In the genomic region with DNA sequence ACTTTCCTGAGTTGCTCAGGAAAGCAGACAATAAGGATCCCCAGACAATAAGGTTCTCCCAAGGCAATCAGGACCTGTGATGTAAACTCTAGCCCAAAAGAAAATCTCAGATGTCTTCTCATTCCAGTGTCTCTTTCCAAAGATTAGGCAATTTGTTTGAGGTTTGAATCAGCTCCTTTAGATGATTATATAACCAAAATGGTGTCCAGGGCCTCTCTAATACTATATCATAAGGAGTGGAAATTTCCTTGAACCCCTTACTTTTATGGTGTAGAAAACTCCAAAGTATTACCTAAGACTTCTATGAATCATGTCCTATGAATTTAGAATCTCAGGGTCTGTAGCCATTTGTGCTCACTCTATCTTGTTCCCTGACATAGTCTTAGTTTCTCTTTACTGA, we compare ENCODE assay signal across 31 cellular contexts.
DNase-seq lines count a peak whose midpoint lies in the region; ATAC-seq, FAIRE-seq and TF ChIP-seq lines count a peak whose summit lies in the region.
"Had no signal": no experiment of that assay in that cellular context is flagged by ENCODE, and none has a peak within 500 bp of the region (broad histone marks: within the 10 kb centered on the region; RNA-seq: fewer than 3 reads in every experiment).

No MANE protein-coding gene starts in this region.

- H3K9ac ChIP-seq in adipocyte (ENCODE audit: low read length): no peak overlapping the region
- H3K9ac ChIP-seq: KMS-11, SK-N-SH had no signal

- POLR2A ChIA-PET in A549 (lab: Yijun Ruan, JAX): no interaction called here

- H3K27me3 ChIP-seq in adipocyte (replicated peaks; ENCODE audit: control insufficient read depth, insufficient read depth, low read length) (no peaks in the 10 kb centered on the region), pancreas (no peaks in the 10 kb centered on the region)
- H3K27me3 ChIP-seq: gastroesophageal sphincter, thyroid gland had no signal

- no peak for ATAC-seq in A549
- ATAC-seq in pancreas: no peak
- ATAC-seq: CD8-positive, alpha-beta T cell; gastroesophageal sphincter; HCT116; left ventricle myocardium superior; stimulated activated naive CD8-positive, alpha-beta T cell treated with anti-CD3 and anti-CD28 coated beads, Interleukin-15, amount 100 ng/mL, for 72 hours had no signal

- no peak for TF ChIP-seq EP300 in A549 (IDR thresholded peaks at IDR 0.05)

- H3K4me3 ChIP-seq in A549 (no peak overlapping the region), adipocyte (ENCODE audit: low read length) (no peak overlapping the region), fibroblast of the aortic adventitia (ENCODE audit: low read depth, low read length) (no peak overlapping the region), pancreas (no peak overlapping the region)
- H3K4me3 ChIP-seq: gastroesophageal sphincter, skin epidermis, thyroid gland had no signal

- H3K4me1 ChIP-seq in A549 (0 out of 3 replicates have a peak, but pooled peaks cover 7% of the 10 kb centered on the region), adipocyte (ENCODE audit: control insufficient read depth, insufficient read depth, low read length) (peaks cover 52% of the 10 kb centered on the region), pancreas (no peaks in the 10 kb centered on the region)
- H3K4me1 ChIP-seq: thyroid gland had no signal

- no peak for DNase-seq in A549 (ENCODE audit: low read depth in 1 of 2, low spot score in 1 of 2)
- peak; percentile 79 for DNase-seq in HCEC 1CT
- DNase-seq in adipocyte (ENCODE audit: low read depth): peak; percentile 40
- peak; percentile 77 for DNase-seq in fibroblast of the aortic adventitia (ENCODE audit: low read depth)
- no peak for DNase-seq in NCI-H510A (lab: John Stamatoyannopoulos, UW)
- DNase-seq in activated gamma-delta T cell treated with Interleukin-2 at 50 U/mL for 16 hours: no peak
- DNase-seq in pancreas: no peak
- no peak for DNase-seq in immature natural killer cell
- DNase-seq: 8988T; activated CD4-positive, alpha-beta memory T cell treated with anti-CD3 and anti-CD28 coated beads, Interleukin-2, amount 10 ng/mL, durations not matched to agents 7 days and 5 days; activated CD4-positive, alpha-beta T cell treated with anti-CD3 and anti-CD28 coated beads for 1 hour; activated naive CD8-positive, alpha-beta T cell treated with anti-CD3 and anti-CD28 coated beads, Interleukin-2, amount 10 ng/mL, durations not matched to agents 7 days and 5 days; CD8-positive, alpha-beta T cell; DMS 273 treated with DMSO at 0.1 percent for 48 hours; effector CD4-positive, alpha-beta T cell; hypothalamus; left ventricle myocardium superior; naive B cell; NCI-H1436 treated with DMSO at 0.1 percent for 48 hours; NCI-H2107; NCI-H446; SK-N-SH; stimulated activated CD8-positive, alpha-beta memory T cell treated with anti-CD3 and anti-CD28 coated beads, Interleukin-4, amount 100 ng/mL, for 48 hours; stimulated activated naive CD8-positive, alpha-beta T cell treated with anti-CD3 and anti-CD28 coated beads, Interleukin-15, amount 100 ng/mL, for 72 hours; thyroid gland had no signal

- TF ChIP-seq POLR2A in A549 (IDR thresholded peaks at IDR 0.05; ENCODE audit: low read length): no peak

- H3K36me3 ChIP-seq in adipocyte (ENCODE audit: control insufficient read depth, insufficient read depth, low read length, severe bottlenecking): no peaks in the 10 kb centered on the region
- H3K36me3 ChIP-seq in pancreas: no peaks in the 10 kb centered on the region
- H3K36me3 ChIP-seq: gastroesophageal sphincter, thyroid gland had no signal

- H3K27ac Mint-ChIP-seq in immature natural killer cell: no peak overlapping the region
- H3K27ac Mint-ChIP-seq: activated CD4-positive, alpha-beta memory T cell treated with anti-CD3 and anti-CD28 coated beads, Interleukin-2, amount 10 ng/mL, durations not matched to agents 7 days and 5 days; activated naive CD8-positive, alpha-beta T cell treated with anti-CD3 and anti-CD28 coated beads, Interleukin-2, amount 10 ng/mL, durations not matched to agents 7 days and 5 days; B cell; CD8-positive, alpha-beta T cell; stimulated activated naive CD8-positive, alpha-beta T cell treated with anti-CD3 and anti-CD28 coated beads, Interleukin-15, amount 100 ng/mL, for 72 hours; T-helper 1 cell treated with Interleukin-12 subunit alpha and Interleukin-12 subunit beta and Interleukin-4 antibody, amounts not matched to agents 30 μg/mL and 1 μg/mL, for 36 hours had no signal

- CTCF ChIA-PET in A549 (lab: Yijun Ruan, JAX): interaction anchor here (0.8 kb wide), 1 partner anchor 31 kb away, joined by 3 read pairs; no protein-coding TSS in a partner anchor

- intact Hi-C loops in pancreas (cut with DNase I): no loop called here

- H3K27me3 Mint-ChIP-seq in immature natural killer cell (ENCODE audit: low read depth in 3 of 3): peaks cover 1 to 17% (median 7%) of the 10 kb centered on the region in 3 donors
- H3K27me3 Mint-ChIP-seq: stimulated activated naive CD8-positive, alpha-beta T cell treated with anti-CD3 and anti-CD28 coated beads, Interleukin-15, amount 100 ng/mL, for 72 hours had no signal

- FAIRE-seq in A549 (lab: Jason Lieb, UNC) (no peak), pancreas (lab: Jason Lieb, UNC) (no peak)

- H3K9me3 ChIP-seq in A549 (no peaks in the 10 kb centered on the region), adipocyte (ENCODE audit: control insufficient read depth, low read length) (no peaks in the 10 kb centered on the region), pancreas (no peaks in the 10 kb centered on the region)
- H3K9me3 ChIP-seq: gastroesophageal sphincter, SK-N-SH, thyroid gland had no signal

- TF ChIP-seq CTCF in A549 (IDR thresholded peaks at IDR 0.05) (no peak), fibroblast of the aortic adventitia (IDR thresholded peaks at IDR 0.05; ENCODE audit: insufficient read depth, low read length) (no peak), pancreas (IDR thresholded peaks at IDR 0.05) (no peak)

- no peak for TF ChIP-seq RAD21 in A549 (conservative IDR thresholded peaks at IDR 0.05 in 1 of 2, IDR thresholded peaks at IDR 0.05 in 1 of 2)

- H3K4me1 Mint-ChIP-seq in immature natural killer cell: no peaks in the 10 kb centered on the region
- H3K4me1 Mint-ChIP-seq: activated CD4-positive, alpha-beta memory T cell treated with anti-CD3 and anti-CD28 coated beads, Interleukin-2, amount 10 ng/mL, durations not matched to agents 7 days and 5 days; B cell; naive B cell; stimulated activated naive CD8-positive, alpha-beta T cell treated with anti-CD3 and anti-CD28 coated beads, Interleukin-15, amount 100 ng/mL, for 72 hours had no signal

- no peaks in the 10 kb centered on the region for H3K9me3 Mint-ChIP-seq in immature natural killer cell
- H3K9me3 Mint-ChIP-seq: activated CD4-positive, alpha-beta memory T cell treated with anti-CD3 and anti-CD28 coated beads, Interleukin-2, amount 10 ng/mL, durations not matched to agents 7 days and 5 days; activated naive CD8-positive, alpha-beta T cell treated with anti-CD3 and anti-CD28 coated beads, Interleukin-2, amount 10 ng/mL, durations not matched to agents 7 days and 5 days; CD8-positive, alpha-beta T cell; stimulated activated naive CD8-positive, alpha-beta T cell treated with anti-CD3 and anti-CD28 coated beads, Interleukin-15, amount 100 ng/mL, for 72 hours; T-helper 1 cell treated with Interleukin-12 subunit alpha and Interleukin-12 subunit beta and Interleukin-4 antibody, amounts not matched to agents 30 μg/mL and 1 μg/mL, for 36 hours had no signal

- 0 out of 3 replicates have a peak overlapping the region, but pooled peaks have one; percentile 1 for H3K4me2 ChIP-seq in A549
- H3K4me2 ChIP-seq: KMS-11, SK-N-SH had no signal

- no peaks in the 10 kb centered on the region for H3K36me3 Mint-ChIP-seq in immature natural killer cell
- H3K36me3 Mint-ChIP-seq: activated naive CD8-positive, alpha-beta T cell treated with anti-CD3 and anti-CD28 coated beads, Interleukin-2, amount 10 ng/mL, durations not matched to agents 7 days and 5 days; CD8-positive, alpha-beta T cell; naive B cell had no signal

- H3K27ac ChIP-seq in A549 (peak overlapping the region in 1 of 2 experiments; percentile 71; a peak in 3 of 6 replicates), pancreas (no peak overlapping the region)
- H3K27ac ChIP-seq: gastroesophageal sphincter, KMS-11, skin epidermis, thyroid gland had no signal

- no peak overlapping the region for H3K4me3 Mint-ChIP-seq in immature natural killer cell
- H3K4me3 Mint-ChIP-seq: activated CD4-positive, alpha-beta memory T cell treated with anti-CD3 and anti-CD28 coated beads, Interleukin-2, amount 10 ng/mL, durations not matched to agents 7 days and 5 days; activated naive CD8-positive, alpha-beta T cell treated with anti-CD3 and anti-CD28 coated beads, Interleukin-2, amount 10 ng/mL, durations not matched to agents 7 days and 5 days; B cell; CD8-positive, alpha-beta T cell; naive B cell; stimulated activated naive CD8-positive, alpha-beta T cell treated with anti-CD3 and anti-CD28 coated beads, Interleukin-15, amount 100 ng/mL, for 72 hours; T-helper 1 cell treated with Interleukin-12 subunit alpha and Interleukin-12 subunit beta and Interleukin-4 antibody, amounts not matched to agents 30 μg/mL and 1 μg/mL, for 36 hours had no signal

TF ChIP-seq in A549, 52 proteins besides CTCF, POLR2A, EP300 and RAD21:
- TF ChIP-seq JUNB (IDR thresholded peaks at IDR 0.05): 0 out of 2 replicates have a peak, but pooled peaks have one; percentile 15
- no peak for TF ChIP-seq CBX8 (IDR thresholded peaks at IDR 0.05)

Comparison
In these comparisons a context has a peak if more than half of its experiments do, and no peak if none do; other contexts are left out.
1. DNase-seq: peak in HCEC 1CT (single experiment), adipocyte (single experiment) and fibroblast of the aortic adventitia (single experiment); none in A549 (0 of 2), NCI-H510A (single experiment), activated gamma-delta T cell treated with Interleukin-2 at 50 U/mL for 16 hours (single experiment), pancreas (0 of 6) and immature natural killer cell (0 of 3).